In genomic region chr5:171571663-171572062, GRCh38 we compare ENCODE assay signal across 17 cellular contexts.
DNase-seq lines count a peak whose midpoint lies in the region; TF ChIP-seq lines count a peak whose summit lies in the region.
"Had no signal": no experiment of that assay in that cellular context is flagged by ENCODE, and none has a peak within 500 bp of the region (broad histone marks: within the 10 kb centered on the region; RNA-seq: fewer than 3 reads in every experiment).

No MANE protein-coding gene starts in this region.

- no peak for TF ChIP-seq POLR2A in sigmoid colon (IDR thresholded peaks at IDR 0.05)

- no peaks in the 10 kb centered on the region for H3K27me3 ChIP-seq in sigmoid colon
- H3K27me3 ChIP-seq: colonic mucosa, suprapubic skin had no signal

- peak; percentile 78 for DNase-seq in HCEC 1CT
- peak; percentile 29 for DNase-seq in T1000 (lab: John Stamatoyannopoulos, UW)
- peak; percentile 65 for DNase-seq in fibroblast of gingiva (ENCODE audit: low read depth)
- DNase-seq in pulmonary artery endothelial cell (ENCODE audit: low read depth, low spot score) = peak; percentile 39
- no peak for DNase-seq in activated naive CD4-positive, alpha-beta T cell (lab: John Stamatoyannopoulos, UW)
- no peak for DNase-seq in GM19240 (ENCODE audit: insufficient read length, low spot score)
- no peak for DNase-seq in sigmoid colon
- DNase-seq in NCI-H345 treated with DMSO at 0.1 percent for 48 hours (lab: John Stamatoyannopoulos, UW; ENCODE audit: unreplicated experiment) = no peak
- DNase-seq: activated naive CD4-positive, alpha-beta T cell treated with anti-CD3 and anti-CD28 coated beads, Interleukin-2, amount 50 U/mL, for 16 hours; CD8-positive, alpha-beta T cell; colonic mucosa; left cardiac atrium; naive thymus-derived CD4-positive, alpha-beta T cell; NCI-H1436; SHP77 had no signal

- no peak overlapping the region for H3K27ac ChIP-seq in sigmoid colon
- H3K27ac ChIP-seq: colonic mucosa, skin epidermis, suprapubic skin had no signal

- H3K4me3 ChIP-seq in sigmoid colon = no peak overlapping the region
- H3K4me3 ChIP-seq: colonic mucosa, skin epidermis, suprapubic skin had no signal

- H3K9me3 ChIP-seq in sigmoid colon = peaks cover 0 to 12% (median 4%) of the 10 kb centered on the region in 4 donors
- H3K9me3 ChIP-seq: colonic mucosa had no signal

- no peak for TF ChIP-seq EP300 in sigmoid colon (IDR thresholded peaks at IDR 0.05)

- intact Hi-C loops in sigmoid colon (cut with DNase I) = no loop called here

- WGBS in sigmoid colon, 2 donors = 33 to 62% methylated on average over 3 of the region's 3 CpGs

- no peaks in the 10 kb centered on the region for H3K4me1 ChIP-seq in sigmoid colon
- H3K4me1 ChIP-seq: colonic mucosa, suprapubic skin had no signal

- no peaks in the 10 kb centered on the region for H3K36me3 ChIP-seq in sigmoid colon
- H3K36me3 ChIP-seq: colonic mucosa, suprapubic skin had no signal

- TF ChIP-seq CTCF in sigmoid colon (IDR thresholded peaks at IDR 0.05) = no peak

Comparison
In these comparisons a context has a peak if more than half of its experiments do, and no peak if none do; other contexts are left out.
1. DNase-seq: peak in HCEC 1CT (single experiment), T1000 (single experiment), fibroblast of gingiva (single experiment) and pulmonary artery endothelial cell (single experiment); none in activated naive CD4-positive, alpha-beta T cell (0 of 4), GM19240 (single experiment), sigmoid colon (single experiment) and NCI-H345 treated with DMSO at 0.1 percent for 48 hours (single experiment).